1 cellular context compared by ENCODE assay signal in the genomic region with DNA sequence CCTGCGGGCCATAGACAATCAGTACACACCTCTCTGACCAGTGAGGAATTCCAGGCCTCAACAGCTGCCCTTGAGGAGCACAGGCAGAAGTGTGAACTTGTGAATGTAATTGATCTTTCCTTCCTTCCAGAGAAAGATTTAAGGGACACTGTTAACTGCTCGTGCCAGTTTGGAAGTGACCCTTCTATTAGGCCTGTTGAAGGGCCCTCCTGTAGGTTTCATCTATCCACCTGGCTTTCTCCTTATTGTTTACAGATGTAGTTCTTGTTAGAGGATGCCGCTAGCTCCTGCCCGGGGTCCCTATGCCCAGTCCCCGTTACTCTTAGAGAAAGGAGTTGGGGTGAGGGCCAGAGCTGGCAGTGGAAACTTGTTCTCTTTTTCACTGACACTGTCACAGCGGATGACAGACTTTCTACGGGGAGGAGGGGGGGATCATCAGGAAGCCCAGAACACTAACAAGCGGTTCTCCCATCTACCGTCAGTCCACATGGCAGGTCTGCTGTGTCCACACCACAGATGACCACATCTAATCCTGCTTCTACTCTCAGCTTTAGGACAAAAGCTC.
TF ChIP-seq lines count a peak whose summit lies in the region.

No MANE protein-coding gene starts in this region.

TF ChIP-seq in SK-N-SH treated with all-trans-retinoic acid at 6 μM for 48 hours, 23 proteins besides CTCF, POLR2A, EP300 and RAD21 (continued from another document):
- TF ChIP-seq, protein P1, sequence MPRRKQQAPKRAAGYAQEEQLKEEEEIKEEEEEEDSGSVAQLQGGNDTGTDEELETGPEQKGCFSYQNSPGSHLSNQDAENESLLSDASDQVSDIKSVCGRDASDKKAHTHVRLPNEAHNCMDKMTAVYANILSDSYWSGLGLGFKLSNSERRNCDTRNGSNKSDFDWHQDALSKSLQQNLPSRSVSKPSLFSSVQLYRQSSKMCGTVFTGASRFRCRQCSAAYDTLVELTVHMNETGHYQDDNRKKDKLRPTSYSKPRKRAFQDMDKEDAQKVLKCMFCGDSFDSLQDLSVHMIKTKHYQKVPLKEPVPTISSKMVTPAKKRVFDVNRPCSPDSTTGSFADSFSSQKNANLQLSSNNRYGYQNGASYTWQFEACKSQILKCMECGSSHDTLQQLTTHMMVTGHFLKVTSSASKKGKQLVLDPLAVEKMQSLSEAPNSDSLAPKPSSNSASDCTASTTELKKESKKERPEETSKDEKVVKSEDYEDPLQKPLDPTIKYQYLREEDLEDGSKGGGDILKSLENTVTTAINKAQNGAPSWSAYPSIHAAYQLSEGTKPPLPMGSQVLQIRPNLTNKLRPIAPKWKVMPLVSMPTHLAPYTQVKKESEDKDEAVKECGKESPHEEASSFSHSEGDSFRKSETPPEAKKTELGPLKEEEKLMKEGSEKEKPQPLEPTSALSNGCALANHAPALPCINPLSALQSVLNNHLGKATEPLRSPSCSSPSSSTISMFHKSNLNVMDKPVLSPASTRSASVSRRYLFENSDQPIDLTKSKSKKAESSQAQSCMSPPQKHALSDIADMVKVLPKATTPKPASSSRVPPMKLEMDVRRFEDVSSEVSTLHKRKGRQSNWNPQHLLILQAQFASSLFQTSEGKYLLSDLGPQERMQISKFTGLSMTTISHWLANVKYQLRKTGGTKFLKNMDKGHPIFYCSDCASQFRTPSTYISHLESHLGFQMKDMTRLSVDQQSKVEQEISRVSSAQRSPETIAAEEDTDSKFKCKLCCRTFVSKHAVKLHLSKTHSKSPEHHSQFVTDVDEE (CRISPR knock-in tag; IDR thresholded peaks at IDR 0.05) = no peak
- TF ChIP-seq PPARA (CRISPR knock-in tag; IDR thresholded peaks at IDR 0.05; ENCODE audit: borderline replicate concordance) = no peak
- TF ChIP-seq ESRRG (CRISPR knock-in tag; IDR thresholded peaks at IDR 0.05) = no peak
- TF ChIP-seq ISL1 (CRISPR knock-in tag; IDR thresholded peaks at IDR 0.05) = no peak
- TF ChIP-seq ZC3H10 (CRISPR knock-in tag; IDR thresholded peaks at IDR 0.05) = no peak
